ENCODE assay signal across 8 cellular contexts in the genomic region with DNA sequence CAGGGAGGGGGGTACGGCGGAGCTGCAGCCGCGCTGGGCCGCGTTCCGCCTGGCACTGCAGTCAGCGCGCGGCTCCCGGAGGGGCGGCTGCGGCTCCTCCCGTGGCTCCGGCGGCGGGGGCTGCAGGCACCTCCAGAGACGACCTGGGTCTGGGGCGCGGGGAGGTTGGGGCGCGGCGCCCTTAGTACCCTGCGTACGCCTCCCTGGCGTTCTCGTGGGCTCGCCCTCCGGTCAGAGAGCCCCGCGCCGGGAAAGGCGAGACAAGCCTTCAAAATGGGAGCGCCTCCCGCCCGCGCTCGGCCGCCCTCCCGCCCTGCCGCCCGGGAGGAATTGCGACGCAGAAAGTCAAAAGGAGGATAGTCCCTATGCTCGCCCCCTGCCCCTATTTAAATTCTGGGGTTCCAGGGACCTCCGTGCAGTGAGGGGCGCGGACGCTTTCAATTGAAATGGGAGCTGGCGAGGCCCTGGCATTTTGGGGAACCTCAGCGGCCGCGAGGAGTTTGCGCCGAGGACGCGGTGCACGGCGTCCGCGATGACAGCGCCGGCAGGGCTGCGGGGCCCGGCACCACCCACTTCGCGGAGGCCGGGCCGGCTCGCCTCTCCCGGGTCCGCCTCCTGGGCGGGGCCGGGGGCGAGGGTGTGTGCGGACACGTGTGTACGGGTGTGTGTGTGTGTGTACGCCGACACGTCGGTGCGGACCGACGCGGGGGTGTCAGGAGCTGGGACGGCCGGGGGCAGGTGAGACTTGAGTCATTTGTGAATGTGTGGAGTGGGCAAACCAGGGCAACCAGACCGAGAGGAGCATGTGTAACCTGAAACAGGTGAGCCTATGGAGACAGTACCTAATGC. TPM values are rescaled to one million over a fixed set of nuclear protein-coding genes. Genes with fewer than 3 reads are reported as not detected.
DNase-seq lines count a peak whose midpoint lies in the region; ATAC-seq and TF ChIP-seq lines count a peak whose summit lies in the region.

No MANE protein-coding gene starts in this region.

- peak; percentile 72 to 82 for TF ChIP-seq POLR2A in Peyer's patch (IDR thresholded peaks at IDR 0.05)

- H3K4me1 ChIP-seq in Peyer's patch, result peaks cover 0 to 16% (median 1%) of the 10 kb centered on the region in 4 donors

- no peaks in the 10 kb centered on the region for H3K27me3 ChIP-seq in Peyer's patch

- H3K36me3 ChIP-seq in Peyer's patch, result peaks cover 0 to 13% (median 0%) of the 10 kb centered on the region in 3 donors

- H3K4me3 Mint-ChIP-seq in activated T-helper 17 cell treated with anti-CD3 and anti-CD28 coated beads, Interleukin-2, amount 50 U/mL, for 72 hours, result peak overlapping the region; percentile 96
- peak overlapping the region; percentile 97 for H3K4me3 Mint-ChIP-seq in natural killer cell treated with Interleukin-12 subunit alpha and Interleukin-12 subunit beta and Interleukin-15 and Interleukin-18, amount 100 ng/mL, for 72 hours

- TF ChIP-seq CTCF in Peyer's patch (IDR thresholded peaks at IDR 0.05), result no peak

- H3K27ac ChIP-seq in Peyer's patch, result peak overlapping the region; percentile 95 to 99 (median 96)

- peaks cover 29% of the 10 kb centered on the region for H3K4me1 Mint-ChIP-seq in activated T-helper 17 cell treated with anti-CD3 and anti-CD28 coated beads, Interleukin-2, amount 50 U/mL, for 72 hours
- H3K4me1 Mint-ChIP-seq in natural killer cell treated with Interleukin-12 subunit alpha and Interleukin-12 subunit beta and Interleukin-15 and Interleukin-18, amount 100 ng/mL, for 72 hours (ENCODE audit: low read depth in 2 of 2), result peaks cover 23 to 37% of the 10 kb centered on the region in 2 donors

- H3K4me3 ChIP-seq in Peyer's patch, result peak overlapping the region; percentile 93 to 98 (median 95)

- H3K36me3 Mint-ChIP-seq in activated T-helper 17 cell treated with anti-CD3 and anti-CD28 coated beads, Interleukin-2, amount 50 U/mL, for 72 hours (ENCODE audit: low read depth), result peaks cover 54% of the 10 kb centered on the region
- H3K36me3 Mint-ChIP-seq in natural killer cell treated with Interleukin-12 subunit alpha and Interleukin-12 subunit beta and Interleukin-15 and Interleukin-18, amount 100 ng/mL, for 72 hours, result no peaks in the 10 kb centered on the region

- H3K27me3 Mint-ChIP-seq in activated T-helper 17 cell treated with anti-CD3 and anti-CD28 coated beads, Interleukin-2, amount 50 U/mL, for 72 hours, result no peaks in the 10 kb centered on the region
- no peaks in the 10 kb centered on the region for H3K27me3 Mint-ChIP-seq in natural killer cell treated with Interleukin-12 subunit alpha and Interleukin-12 subunit beta and Interleukin-15 and Interleukin-18, amount 100 ng/mL, for 72 hours

- DNase-seq in CMK (ENCODE audit: low read depth) (peak; percentile 11), Peyer's patch (peak; percentile 78 to 92 (median 91)), fibroblast of peridontal ligament (ENCODE audit: extremely low read depth) (peak; percentile 46)
- DNase-seq in natural killer cell treated with Interleukin-12 subunit alpha and Interleukin-12 subunit beta and Interleukin-15 and Interleukin-18, amount 100 ng/mL, for 72 hours (ENCODE audit: low spot score), result peak; percentile 90
- DNase-seq in stimulated activated naive CD8-positive, alpha-beta T cell treated with anti-CD3 and anti-CD28 coated beads, Interleukin-15, Interleukin-2, amounts not matched to agents 100 U/mL and 50 U/mL, for 24 hours, result peak; percentile 87

- ATAC-seq in GM19395 (IDR thresholded peaks at IDR 0.05; ENCODE audit: unreplicated experiment) (peak; percentile 74), HG03520 (IDR thresholded peaks at IDR 0.05; ENCODE audit: unreplicated experiment) (peak; percentile 74)
- ATAC-seq in activated T-helper 17 cell treated with anti-CD3 and anti-CD28 coated beads, Interleukin-2, amount 50 U/mL, for 72 hours (replicated peaks), result peak; percentile 85
- ATAC-seq in natural killer cell treated with Interleukin-12 subunit alpha and Interleukin-12 subunit beta and Interleukin-15 and Interleukin-18, amount 100 ng/mL, for 72 hours, result peak; percentile 91
- peak; percentile 88 for ATAC-seq in stimulated activated naive CD8-positive, alpha-beta T cell treated with anti-CD3 and anti-CD28 coated beads, Interleukin-15, Interleukin-2, amounts not matched to agents 100 U/mL and 50 U/mL, for 24 hours

- no peaks in the 10 kb centered on the region for H3K9me3 ChIP-seq in Peyer's patch

- H3K27ac Mint-ChIP-seq in activated T-helper 17 cell treated with anti-CD3 and anti-CD28 coated beads, Interleukin-2, amount 50 U/mL, for 72 hours, result peak overlapping the region; percentile 93
- peak overlapping the region; percentile 79 to 89 for H3K27ac Mint-ChIP-seq in natural killer cell treated with Interleukin-12 subunit alpha and Interleukin-12 subunit beta and Interleukin-15 and Interleukin-18, amount 100 ng/mL, for 72 hours

- H3K9me3 Mint-ChIP-seq in activated T-helper 17 cell treated with anti-CD3 and anti-CD28 coated beads, Interleukin-2, amount 50 U/mL, for 72 hours, result no peaks in the 10 kb centered on the region
- no peaks in the 10 kb centered on the region for H3K9me3 Mint-ChIP-seq in natural killer cell treated with Interleukin-12 subunit alpha and Interleukin-12 subunit beta and Interleukin-15 and Interleukin-18, amount 100 ng/mL, for 72 hours

RNA-seq across cellular contexts. Expression of a gene that starts 0.5 kb away (rescaled TPM):
- total RNA-seq in Peyer's patch, result 10 to 100 TPM; 50.5 to 73.4 (median 57.4) TPM
- 100 to 1,000 TPM in 1 of 2 donors, 10 to 100 TPM in 1; 31.6 to 159 TPM for total RNA-seq in activated T-helper 17 cell treated with anti-CD3 and anti-CD28 coated beads, Interleukin-2, amount 50 U/mL, for 72 hours
- total RNA-seq in natural killer cell treated with Interleukin-12 subunit alpha and Interleukin-12 subunit beta and Interleukin-15 and Interleukin-18, amount 100 ng/mL, for 72 hours, result 10 to 100 TPM; 27.9 to 49.6 TPM

Comparison
In these comparisons a context has a peak if more than half of its experiments do, and no peak if none do; other contexts are left out.
1. Peak in every context shown above with its lines: DNase-seq, ATAC-seq, H3K4me3 ChIP-seq and H3K27ac ChIP-seq.
2. DNase-seq: peak in every context shown above with its lines; median percentile 91 in Peyer's patch; 90 in natural killer cell treated with Interleukin-12 subunit alpha and Interleukin-12 subunit beta and Interleukin-15 and Interleukin-18, amount 100 ng/mL, for 72 hours; 87 in stimulated activated naive CD8-positive, alpha-beta T cell treated with anti-CD3 and anti-CD28 coated beads, Interleukin-15, Interleukin-2, amounts not matched to agents 100 U/mL and 50 U/mL, for 24 hours; 46 in fibroblast of peridontal ligament; 11 in CMK.